ENCODE assay signal across 10 cellular contexts in the genomic region with DNA sequence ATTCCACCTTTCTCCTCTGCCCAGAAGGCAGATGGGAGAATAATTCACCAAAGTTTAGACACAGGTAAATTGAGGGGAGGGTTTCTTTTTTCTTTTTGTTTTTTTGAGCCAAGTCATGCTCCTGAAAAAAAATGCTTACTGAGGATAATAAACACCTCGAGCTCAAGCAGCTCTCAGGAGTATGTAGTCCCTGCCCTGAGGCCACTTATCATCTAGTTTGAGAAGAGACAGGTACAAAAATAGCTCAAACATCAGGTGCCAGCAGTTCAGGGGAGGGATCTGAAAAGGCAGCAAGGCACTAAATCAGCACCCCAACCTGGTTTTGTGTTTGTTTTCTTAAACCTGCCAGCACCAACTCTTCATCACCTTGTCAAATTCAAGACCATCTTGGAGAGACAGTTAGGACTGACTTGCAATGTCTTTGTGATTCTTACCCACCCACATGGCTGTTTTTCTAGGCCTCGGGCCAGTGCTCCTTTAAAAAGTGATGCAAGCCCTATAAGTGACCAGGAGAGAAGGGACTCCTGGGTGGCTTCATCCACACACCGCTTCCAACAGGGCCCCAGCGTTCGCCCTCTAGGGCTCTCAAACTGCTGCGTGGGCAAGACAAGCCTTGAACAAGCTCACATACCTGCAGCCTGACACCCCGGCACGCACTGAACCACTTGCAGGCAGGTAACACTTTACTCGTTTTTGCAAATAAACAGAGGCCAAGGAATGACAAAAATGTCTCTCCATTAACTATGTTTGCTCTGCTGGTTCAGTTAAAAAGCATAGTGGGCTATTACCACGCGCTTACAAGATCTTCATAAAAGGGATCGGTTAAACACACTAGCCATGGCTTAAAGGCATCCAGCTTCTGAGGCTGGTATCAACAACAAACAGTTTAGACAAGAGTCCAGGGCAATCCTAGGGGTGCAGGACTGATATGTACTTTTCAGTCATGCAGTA. TPM values are rescaled to one million over a fixed set of nuclear protein-coding genes. Genes with fewer than 3 reads are reported as not detected.
A peak's percentile ranks its signal among the peaks of the same experiment; 100 is the strongest.
DNase-seq lines count a peak whose midpoint lies in the region; ATAC-seq and TF ChIP-seq lines count a peak whose summit lies in the region.
"Had no signal": no experiment of that assay in that cellular context is flagged by ENCODE, and none has a peak within 500 bp of the region (broad histone marks: within the 10 kb centered on the region; RNA-seq: fewer than 3 reads in every experiment).

No MANE protein-coding gene starts in this region.

- intact Hi-C loops in right cardiac atrium (cut with DNase I) (no loop called here), prostate gland (cut with DNase I) (loop anchor here (5.0 kb wide), 1 partner anchor 63 kb away; no protein-coding TSS in a partner anchor), dorsolateral prefrontal cortex (cut with DNase I) (no loop called here)

- no peak overlapping the region for H3K14ac ChIP-seq in mesenchymal stem cell (ENCODE audit: low read length in 2 of 2)

- no peaks in the 10 kb centered on the region for H3K27me3 ChIP-seq in right cardiac atrium (ENCODE audit: control insufficient read depth, insufficient read depth)
- no peaks in the 10 kb centered on the region for H3K27me3 ChIP-seq in prostate gland (replicated peaks; ENCODE audit: insufficient read depth)
- H3K27me3 ChIP-seq in dorsolateral prefrontal cortex, result no peaks in the 10 kb centered on the region
- H3K27me3 ChIP-seq in mesenchymal stem cell (ENCODE audit: control insufficient read depth in 1 of 2, insufficient read depth in 1 of 2, low read length in 2 of 2), result no peaks in the 10 kb centered on the region
- H3K27me3 ChIP-seq: neutrophil had no signal

- H3K4me3 ChIP-seq in right cardiac atrium (ENCODE audit: low read length) (no peak overlapping the region), prostate gland (no peak overlapping the region), dorsolateral prefrontal cortex (no peak overlapping the region), mesenchymal stem cell (ENCODE audit: insufficient read depth in 1 of 2, low read depth in 1 of 2, low read length in 2 of 2) (no peak overlapping the region)

- H3K79me1 ChIP-seq in mesenchymal stem cell (replicated peaks; ENCODE audit: low read length, poor library complexity, severe bottlenecking), result peaks cover 41% of the 10 kb centered on the region

- H2AK5ac ChIP-seq in mesenchymal stem cell (ENCODE audit: low read length, severe bottlenecking), result no peak overlapping the region

- in situ Hi-C loops in Caki2 (cut with HindIII; ENCODE audit: low pct_unique_long_range_greater_than_20kb, low sequenced_read_pairs), result no loop called here

- H2AFZ ChIP-seq in mesenchymal stem cell (ENCODE audit: low read depth, low read length), result no peak overlapping the region

- H2BK15ac ChIP-seq in mesenchymal stem cell (ENCODE audit: low read depth, poor library complexity, severe bottlenecking), result no peak overlapping the region

- H3K27ac ChIP-seq in VCaP (peak overlapping the region; percentile 67), right cardiac atrium (ENCODE audit: low read length) (peak overlapping the region; percentile 91), prostate gland (peak overlapping the region; percentile 52 to 68), dorsolateral prefrontal cortex (peak overlapping the region in 3 of 59 donors; percentile 23 to 44 (median 33)), mesenchymal stem cell (ENCODE audit: low read length, poor library complexity, severe bottlenecking) (no peak overlapping the region)
- H3K27ac ChIP-seq: neutrophil had no signal

- H3K4ac ChIP-seq in mesenchymal stem cell (ENCODE audit: low read depth in 1 of 2, low read length in 2 of 2), result no peak overlapping the region

- H3K23ac ChIP-seq in mesenchymal stem cell (ENCODE audit: low read length in 2 of 2), result no peak overlapping the region

- TF ChIP-seq POLR2A in prostate gland (IDR thresholded peaks at IDR 0.05), result no peak

- TF ChIP-seq CTCF in VCaP (conservative IDR thresholded peaks at IDR 0.05) (no peak), prostate gland (IDR thresholded peaks at IDR 0.05) (no peak), dorsolateral prefrontal cortex (IDR thresholded peaks at IDR 0.05 in 54 of 56, conservative IDR thresholded peaks at IDR 0.05 in 2 of 56; ENCODE audit: low read depth in 1 of 56, partially characterized antibody in 56 of 56) (no peak)

- no peak overlapping the region for H2BK120ac ChIP-seq in mesenchymal stem cell (ENCODE audit: low read depth, low read length)

- H3K9me3 ChIP-seq in right cardiac atrium (ENCODE audit: control insufficient read depth, low read length) (no peaks in the 10 kb centered on the region), prostate gland (no peaks in the 10 kb centered on the region), mesenchymal stem cell (ENCODE audit: control insufficient read depth, low read length) (peaks cover 4% of the 10 kb centered on the region)
- H3K9me3 ChIP-seq: neutrophil had no signal

- no peaks in the 10 kb centered on the region for H3K36me3 ChIP-seq in prostate gland
- H3K36me3 ChIP-seq in mesenchymal stem cell (ENCODE audit: control insufficient read depth in 1 of 2, insufficient read depth in 2 of 2, low read depth in 1 of 2, low read length in 2 of 2), result peaks cover 51 to 86% of the 10 kb centered on the region in 2 experiments

- no peak overlapping the region for H4K91ac ChIP-seq in mesenchymal stem cell (ENCODE audit: low read length)

- H3K4me2 ChIP-seq in mesenchymal stem cell (ENCODE audit: low read length, poor library complexity, severe bottlenecking), result no peak overlapping the region

- H4K8ac ChIP-seq in mesenchymal stem cell (ENCODE audit: low read length), result no peak overlapping the region

- DNase-seq in Caki2 (ENCODE audit: low read depth) (peak; percentile 88), right cardiac atrium (peak in 1 of 3 donors; percentile 50), prostate gland (ENCODE audit: low spot score) (no peak), DMS 273 (lab: John Stamatoyannopoulos, UW; ENCODE audit: unreplicated experiment) (no peak), NCI-H1105 (lab: John Stamatoyannopoulos, UW) (no peak), dorsolateral prefrontal cortex (no peak), mesenchymal stem cell (no peak)
- DNase-seq: stimulated activated CD4-positive, alpha-beta T cell treated with anti-CD3 and anti-CD28 coated beads, Interleukin-1b, Interleukin-23, amount 100 ng/mL, for 48 hours had no signal

- peak in 1 of 2 donors; percentile 23 for ATAC-seq in right cardiac atrium

- no peak overlapping the region for H3K9ac ChIP-seq in mesenchymal stem cell (ENCODE audit: low read length)

- H2BK12ac ChIP-seq in mesenchymal stem cell (ENCODE audit: low read length in 2 of 2), result no peak overlapping the region

- H3K4me1 ChIP-seq in right cardiac atrium (ENCODE audit: control insufficient read depth, insufficient read depth, low read length), result peaks cover 35% of the 10 kb centered on the region
- H3K4me1 ChIP-seq in prostate gland (replicated peaks), result peaks cover 32% of the 10 kb centered on the region
- H3K4me1 ChIP-seq in mesenchymal stem cell (ENCODE audit: control insufficient read depth, insufficient read depth, low read depth, low read length), result peaks cover 18% of the 10 kb centered on the region

- H2BK5ac ChIP-seq in mesenchymal stem cell (ENCODE audit: low read depth, low read length, poor library complexity, severe bottlenecking), result no peak overlapping the region

- 67% methylated on average over 12 of the region's 12 CpGs for WGBS in right cardiac atrium
- 20% methylated on average over 12 of the region's 12 CpGs for WGBS in prostate gland
- WGBS in mesenchymal stem cell, result 85% methylated on average over 12 of the region's 12 CpGs

- no peak overlapping the region for H3K18ac ChIP-seq in mesenchymal stem cell (ENCODE audit: low read depth in 1 of 2, low read length in 2 of 2)

RNA-seq across cellular contexts. Expression of a gene that starts 13.9 kb away (rescaled TPM):
- 142 and 148 TPM in 2 replicates for total RNA-seq in Caki2 (2014; rRNA removed; shearing (Covaris generic); ENCODE audit: low replicate concordance)
- 10 to 100 TPM; 23.2 to 33.6 (median 30.0) TPM for total RNA-seq in right cardiac atrium
- polyA plus RNA-seq in right cardiac atrium, result 12.2 TPM
- 10 to 100 TPM; 46.5 to 72.3 TPM for total RNA-seq in prostate gland
- 10 to 100 TPM; 10.2 to 51.4 (median 21.3) TPM for total RNA-seq in dorsolateral prefrontal cortex
- 13.2 TPM for polyA plus RNA-seq in mesenchymal stem cell (2013, experiment 1 of 2)
- polyA plus RNA-seq in mesenchymal stem cell (2013, experiment 2 of 2), result 12.6 TPM
